In genomic region chr1:22673486-22674409, GRCh38 we compare ENCODE assay signal across 9 cellular contexts. TPM values are rescaled to one million over a fixed set of nuclear protein-coding genes. Genes with fewer than 3 reads are reported as not detected.
DNase-seq lines count a peak whose midpoint lies in the region; ATAC-seq and TF ChIP-seq lines count a peak whose summit lies in the region.
"Had no signal": no experiment of that assay in that cellular context is flagged by ENCODE, and none has a peak within 500 bp of the region (broad histone marks: within the 10 kb centered on the region; RNA-seq: fewer than 3 reads in every experiment).

No MANE protein-coding gene starts in this region.

- H3K4me3 ChIP-seq in Peyer's patch (no peak overlapping the region), neural cell (ENCODE audit: low read length) (peak overlapping the region; percentile 38)
- H3K4me3 ChIP-seq: BLaER1 had no signal

- no peak overlapping the region for H3K27ac ChIP-seq in Peyer's patch
- peak overlapping the region; percentile 66 for H3K27ac ChIP-seq in neural cell (ENCODE audit: low read length)
- H3K27ac ChIP-seq: BLaER1 had no signal

- no peaks in the 10 kb centered on the region for H3K79me2 ChIP-seq in neural cell (replicated peaks; ENCODE audit: insufficient read depth, low read length)

- no peaks in the 10 kb centered on the region for H3F3A ChIP-seq in neural cell (ENCODE audit: insufficient read depth, low read length, poor library complexity, severe bottlenecking)

- H3K36me3 ChIP-seq in Peyer's patch (no peaks in the 10 kb centered on the region), neural cell (ENCODE audit: insufficient read depth, low read length) (no peaks in the 10 kb centered on the region)
- H3K36me3 ChIP-seq: BLaER1 had no signal

- H4K20me1 ChIP-seq in neural cell (ENCODE audit: insufficient read depth), result no peaks in the 10 kb centered on the region
- H4K20me1 ChIP-seq: BLaER1 had no signal

- H3K4me2 ChIP-seq in neural cell (ENCODE audit: low read length), result no peak overlapping the region
- H3K4me2 ChIP-seq: BLaER1 had no signal

- H3K9ac ChIP-seq in neural cell (ENCODE audit: low read length), result peak overlapping the region; percentile 45
- H3K9ac ChIP-seq: BLaER1 had no signal

- peaks cover 0 to 11% (median 0%) of the 10 kb centered on the region in 4 donors for H3K4me1 ChIP-seq in Peyer's patch
- H3K4me1 ChIP-seq: BLaER1 had no signal

- TF ChIP-seq CTCF in Peyer's patch (IDR thresholded peaks at IDR 0.05), result peak in 4 of 6 experiments; percentile 53 to 86 (median 82)
- TF ChIP-seq CTCF in neural cell (IDR thresholded peaks at IDR 0.05; ENCODE audit: poor library complexity, severe bottlenecking), result peak; percentile 85

- no peaks in the 10 kb centered on the region for H3K9me2 ChIP-seq in neural cell (ENCODE audit: insufficient read depth, low read length)

- peak overlapping the region; percentile 31 for H2AFZ ChIP-seq in neural cell (ENCODE audit: low read depth, low read length)

- no peak for ATAC-seq in GM19397 (IDR thresholded peaks at IDR 0.05; ENCODE audit: unreplicated experiment)

- TF ChIP-seq EP300 in neural cell (conservative IDR thresholded peaks at IDR 0.05; ENCODE audit: poor library complexity, severe bottlenecking), result no peak

- H3K9me3 ChIP-seq in Peyer's patch (no peaks in the 10 kb centered on the region), neural cell (ENCODE audit: low read length) (no peaks in the 10 kb centered on the region)
- H3K9me3 ChIP-seq: BLaER1 had no signal

- H3K27me3 ChIP-seq in Peyer's patch (no peaks in the 10 kb centered on the region), neural cell (ENCODE audit: insufficient read depth, low read depth, low read length) (no peaks in the 10 kb centered on the region)
- H3K27me3 ChIP-seq: BLaER1 had no signal

- DNase-seq in NCI-H2029 treated with DMSO at 0.1 percent for 48 hours (lab: John Stamatoyannopoulos, UW) (peak; percentile 20), NCI-H2029 (lab: John Stamatoyannopoulos, UW) (no peak), HS-5 (ENCODE audit: low read depth) (peak; percentile 38), Peyer's patch (peak in 2 of 3 donors; percentile 80 to 82), erythroblast (lab: John Stamatoyannopoulos, UW) (peak; percentile 27 to 58), KG1 (lab: John Stamatoyannopoulos, UW) (no peak)

- peak; percentile 83 for TF ChIP-seq RAD21 in neural cell (conservative IDR thresholded peaks at IDR 0.05)

- no peak for TF ChIP-seq POLR2A in Peyer's patch (IDR thresholded peaks at IDR 0.05)
- no peak for TF ChIP-seq POLR2A in erythroblast (IDR thresholded peaks at IDR 0.05; ENCODE audit: low read length)

TF ChIP-seq in neural cell, 6 proteins besides CTCF, POLR2A, EP300 and RAD21:
- TF ChIP-seq POLR2AphosphoS5 (IDR thresholded peaks at IDR 0.05) (no peak), TAF1 (IDR thresholded peaks at IDR 0.05; ENCODE audit: low read depth) (no peak), REST (IDR thresholded peaks at IDR 0.05; ENCODE audit: borderline replicate concordance) (peak; percentile 20), MXI1 (conservative IDR thresholded peaks at IDR 0.05; ENCODE audit: poor library complexity, severe bottlenecking) (no peak), SMC3 (conservative IDR thresholded peaks at IDR 0.05; ENCODE audit: poor library complexity) (peak; percentile 86)

RNA-seq across cellular contexts. Expression of gene C1QB, which starts 20.7 kb away (rescaled TPM):
- 100 to 1,000 TPM in 2 of 4 donors, 10 to 100 TPM in 2; 54.3 to 107 (median 86.1) TPM for total RNA-seq in Peyer's patch
- polyA plus RNA-seq in neural cell, result not detected in 2 replicates
- not detected in 2 replicates for polyA minus RNA-seq in neural cell

RNA-seq across cellular contexts. Expression of gene C1QC, which starts 30.3 kb away (rescaled TPM):
- total RNA-seq in Peyer's patch, result 10 to 100 TPM; 30.1 to 85.0 (median 50.0) TPM
- polyA plus RNA-seq in neural cell, result not detected in 2 replicates
- polyA minus RNA-seq in neural cell, result not detected in 2 replicates

RNA-seq across cellular contexts. Expression of gene EPHB2, which starts 36.9 kb away (rescaled TPM):
- 10 to 100 TPM; 24.5 to 71.0 (median 53.9) TPM for total RNA-seq in Peyer's patch
- 22.8 and 32.7 TPM in 2 replicates for polyA plus RNA-seq in neural cell
- polyA minus RNA-seq in neural cell, result 83.3 and 94.8 TPM in 2 replicates

RNA-seq across cellular contexts. Expression of gene C1QA, which starts 37.3 kb away (rescaled TPM):
- total RNA-seq in Peyer's patch, result 10 to 100 TPM; 12.3 to 90.8 (median 28.7) TPM
- not detected in 2 replicates for polyA plus RNA-seq in neural cell
- not detected in 2 replicates for polyA minus RNA-seq in neural cell

Comparison
In these comparisons a context has a peak if more than half of its experiments do, and no peak if none do; other contexts are left out.
1. DNase-seq: peak in NCI-H2029 treated with DMSO at 0.1 percent for 48 hours (single experiment), HS-5 (single experiment), Peyer's patch (2 of 3) and erythroblast (2 of 2); none in NCI-H2029 (single experiment) and KG1 (single experiment).